Comparison of ENCODE assay signal across 15 cellular contexts in the genomic region with DNA sequence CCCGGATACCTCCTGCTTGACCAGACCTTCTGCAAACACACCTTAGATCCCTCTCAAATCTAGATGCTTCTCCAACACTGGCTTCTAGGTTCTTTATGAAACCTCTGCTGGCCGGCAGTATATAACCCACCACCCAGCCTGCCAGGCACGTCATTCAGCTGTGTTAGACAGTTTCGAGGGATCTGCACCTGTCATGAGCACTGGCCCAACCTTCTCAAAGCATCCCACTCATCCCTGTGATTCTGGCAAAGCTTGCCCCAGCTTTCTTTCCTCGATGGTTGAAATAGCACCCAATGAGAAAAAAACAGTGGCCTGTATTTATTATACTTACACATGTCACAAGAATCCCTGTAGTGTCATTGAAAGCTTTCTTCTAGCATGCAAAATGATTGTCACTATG.
"Had no signal": no experiment of that assay in that cellular context is flagged by ENCODE, and none has a peak within 500 bp of the region (broad histone marks: within the 10 kb centered on the region; RNA-seq: fewer than 3 reads in every experiment).

No MANE protein-coding gene starts in this region.

- H3K36me3 Mint-ChIP-seq: natural killer cell had no signal

- H3K4me1 ChIP-seq: prostate gland, right atrium auricular region, vagina had no signal

- H3K4me3 Mint-ChIP-seq: effector memory CD8-positive, alpha-beta T cell; natural killer cell; stimulated activated memory B cell treated with anti-CD40 and anti-IgM and Interleukin-4, amounts not matched to agents 10 μg/mL and 1 μg/mL and 100 μg/mL, for 72 hours had no signal

- H3K27ac Mint-ChIP-seq: effector memory CD8-positive, alpha-beta T cell; natural killer cell; stimulated activated memory B cell treated with anti-CD40 and anti-IgM and Interleukin-4, amounts not matched to agents 10 μg/mL and 1 μg/mL and 100 μg/mL, for 72 hours had no signal

- H3K9me3 Mint-ChIP-seq: effector memory CD8-positive, alpha-beta T cell; natural killer cell had no signal

- H3K9me3 ChIP-seq: prostate gland, right atrium auricular region, vagina had no signal

- ATAC-seq: effector memory CD8-positive, alpha-beta T cell; left lobe of liver; natural killer cell; sciatic nerve; stimulated activated memory B cell treated with anti-CD40 and anti-IgM and Interleukin-4, amounts not matched to agents 10 μg/mL and 1 μg/mL and 100 μg/mL, for 72 hours; stimulated activated naive CD8-positive, alpha-beta T cell treated with anti-CD3 and anti-CD28 coated beads, Interleukin-15, Interleukin-2, amounts not matched to agents 100 U/mL and 50 U/mL, for 24 hours had no signal

- H3K4me1 Mint-ChIP-seq: stimulated activated memory B cell treated with anti-CD40 and anti-IgM and Interleukin-4, amounts not matched to agents 10 μg/mL and 1 μg/mL and 100 μg/mL, for 72 hours had no signal

- DNase-seq: cortex of kidney; effector memory CD8-positive, alpha-beta T cell; mesenchymal stem cell; midbrain; natural killer cell; stimulated activated CD4-positive, alpha-beta T cell treated with anti-CD3 and anti-CD28 coated beads, Interleukin-2, amount 100 ng/mL, for 24 hours; stimulated activated CD4-positive, alpha-beta T cell treated with anti-CD3 and anti-CD28 coated beads, Interleukin-4, amount 100 ng/mL, for 24 hours; stimulated activated naive CD8-positive, alpha-beta T cell treated with anti-CD3 and anti-CD28 coated beads, Interleukin-15, Interleukin-2, amounts not matched to agents 100 U/mL and 50 U/mL, for 24 hours; trophoblast cell had no signal

- H3K27ac ChIP-seq: prostate gland, vagina had no signal

- H3K27me3 ChIP-seq: right atrium auricular region, vagina had no signal

- H3K36me3 ChIP-seq: prostate gland, right atrium auricular region, vagina had no signal

- H3K4me3 ChIP-seq: prostate gland, right atrium auricular region, vagina had no signal

- H3K27me3 Mint-ChIP-seq: effector memory CD8-positive, alpha-beta T cell; stimulated activated memory B cell treated with anti-CD40 and anti-IgM and Interleukin-4, amounts not matched to agents 10 μg/mL and 1 μg/mL and 100 μg/mL, for 72 hours had no signal
